ENCODE assay signal across 21 cellular contexts in genomic region chr2:44326548-44327269, GRCh38. TPM values are rescaled to one million over a fixed set of nuclear protein-coding genes. Genes with fewer than 3 reads are reported as not detected.
"Had no signal": no experiment of that assay in that cellular context is flagged by ENCODE, and none has a peak within 500 bp of the region (broad histone marks: within the 10 kb centered on the region; RNA-seq: fewer than 3 reads in every experiment).

No MANE protein-coding gene starts in this region.

- H3K9ac ChIP-seq: neural progenitor cell had no signal

- H2AFZ ChIP-seq: neural progenitor cell had no signal

- H3K27me3 Mint-ChIP-seq: activated CD4-positive, alpha-beta memory T cell treated with anti-CD3 and anti-CD28 coated beads for 36 hours; activated CD8-positive, alpha-beta memory T cell treated with anti-CD3 and anti-CD28 coated beads, Interleukin-2, amount 10 ng/mL, durations not matched to agents 7 days and 5 days; activated naive CD8-positive, alpha-beta T cell treated with anti-CD3 and anti-CD28 coated beads, Interleukin-2, amount 50 U/mL, for 24 hours; stimulated activated memory B cell treated with anti-CD40 and anti-IgM and Interleukin-4, amounts not matched to agents 10 μg/mL and 1 μg/mL and 100 μg/mL, for 72 hours had no signal

- H3K4me1 Mint-ChIP-seq: activated CD8-positive, alpha-beta memory T cell treated with anti-CD3 and anti-CD28 coated beads, Interleukin-2, amount 10 ng/mL, durations not matched to agents 7 days and 5 days; immature natural killer cell; stimulated activated memory B cell treated with anti-CD40 and anti-IgM and Interleukin-4, amounts not matched to agents 10 μg/mL and 1 μg/mL and 100 μg/mL, for 72 hours had no signal

- H3K4me3 Mint-ChIP-seq: activated CD4-positive, alpha-beta memory T cell treated with anti-CD3 and anti-CD28 coated beads for 36 hours; activated CD8-positive, alpha-beta memory T cell treated with anti-CD3 and anti-CD28 coated beads, Interleukin-2, amount 10 ng/mL, durations not matched to agents 7 days and 5 days; activated naive CD8-positive, alpha-beta T cell treated with anti-CD3 and anti-CD28 coated beads, Interleukin-2, amount 50 U/mL, for 24 hours; immature natural killer cell; neural progenitor cell; stimulated activated memory B cell treated with anti-CD40 and anti-IgM and Interleukin-4, amounts not matched to agents 10 μg/mL and 1 μg/mL and 100 μg/mL, for 72 hours had no signal

- H3K4me2 ChIP-seq: neural progenitor cell had no signal

- H3K9me3 ChIP-seq: breast epithelium, prostate gland, spleen, testis had no signal

- H3K27me3 ChIP-seq: breast epithelium, neural progenitor cell, spleen, testis had no signal

- H3K9me3 Mint-ChIP-seq: activated CD4-positive, alpha-beta memory T cell treated with anti-CD3 and anti-CD28 coated beads for 36 hours; activated naive CD8-positive, alpha-beta T cell treated with anti-CD3 and anti-CD28 coated beads, Interleukin-2, amount 50 U/mL, for 24 hours; activated T-helper 2 cell treated with anti-CD3 and anti-CD28 coated beads, Interferon-gamma antibody, Interleukin-2, Interleukin-4, amounts not matched to agents 10 μg/mL and 5 μg/mL and 100 μg/mL, durations not matched to agents 14 hours and 24 hours and 36 hours; immature natural killer cell; neural progenitor cell; stimulated activated memory B cell treated with anti-CD40 and anti-IgM and Interleukin-4, amounts not matched to agents 10 μg/mL and 1 μg/mL and 100 μg/mL, for 72 hours had no signal

- H3K4me1 ChIP-seq: breast epithelium, prostate gland, spleen had no signal

- ATAC-seq: activated CD8-positive, alpha-beta memory T cell treated with anti-CD3 and anti-CD28 coated beads, Interleukin-2, amount 10 ng/mL, durations not matched to agents 7 days and 5 days; activated naive CD8-positive, alpha-beta T cell treated with anti-CD3 and anti-CD28 coated beads, Interleukin-2, amount 50 U/mL, for 24 hours; esophagus mucosa; left colon; stimulated activated memory B cell treated with anti-CD40 and anti-IgM and Interleukin-4, amounts not matched to agents 10 μg/mL and 1 μg/mL and 100 μg/mL, for 72 hours had no signal

- H3K4me3 ChIP-seq: breast epithelium, neural progenitor cell, prostate gland, spleen, testis had no signal

- H3K27ac ChIP-seq: breast epithelium, neural progenitor cell, prostate gland, spleen, testis had no signal

- DNase-seq: activated CD4-positive, alpha-beta memory T cell treated with anti-CD3 and anti-CD28 coated beads for 36 hours; activated CD4-positive, alpha-beta T cell treated with anti-CD3 and anti-CD28 coated beads for 4 hours; activated CD8-positive, alpha-beta memory T cell treated with anti-CD3 and anti-CD28 coated beads, Interleukin-2, amount 10 ng/mL, durations not matched to agents 7 days and 5 days; activated naive CD4-positive, alpha-beta T cell treated with Interleukin-2 at 50 U/mL for 16 hours; activated naive CD8-positive, alpha-beta T cell treated with anti-CD3 and anti-CD28 coated beads, Interleukin-2, amount 50 U/mL, for 24 hours; activated T-cell treated with anti-CD3 and anti-CD28 coated beads, Interleukin-2, amount 50 U/mL, for 1 hour; cerebellar nuclear complex; cortex of kidney; immature natural killer cell; left colon; mammary epithelial cell; spleen; stimulated activated CD4-positive, alpha-beta T cell treated with anti-CD3 and anti-CD28 coated beads, Interleukin-4, amount 100 ng/mL, for 4 hours; testis had no signal

- H3K27ac Mint-ChIP-seq: activated CD4-positive, alpha-beta memory T cell treated with anti-CD3 and anti-CD28 coated beads for 36 hours; activated CD8-positive, alpha-beta memory T cell treated with anti-CD3 and anti-CD28 coated beads, Interleukin-2, amount 10 ng/mL, durations not matched to agents 7 days and 5 days; activated naive CD8-positive, alpha-beta T cell treated with anti-CD3 and anti-CD28 coated beads, Interleukin-2, amount 50 U/mL, for 24 hours; activated T-helper 2 cell treated with anti-CD3 and anti-CD28 coated beads, Interferon-gamma antibody, Interleukin-2, Interleukin-4, amounts not matched to agents 10 μg/mL and 5 μg/mL and 100 μg/mL, durations not matched to agents 14 hours and 24 hours and 36 hours; immature natural killer cell; neural progenitor cell; stimulated activated memory B cell treated with anti-CD40 and anti-IgM and Interleukin-4, amounts not matched to agents 10 μg/mL and 1 μg/mL and 100 μg/mL, for 72 hours had no signal

RNA-seq across cellular contexts. Expression of gene SLC3A1, which starts 51.4 kb away (rescaled TPM):
- total RNA-seq: esophagus mucosa, mammary epithelial cell, myocyte had no signal
